In the genomic region with DNA sequence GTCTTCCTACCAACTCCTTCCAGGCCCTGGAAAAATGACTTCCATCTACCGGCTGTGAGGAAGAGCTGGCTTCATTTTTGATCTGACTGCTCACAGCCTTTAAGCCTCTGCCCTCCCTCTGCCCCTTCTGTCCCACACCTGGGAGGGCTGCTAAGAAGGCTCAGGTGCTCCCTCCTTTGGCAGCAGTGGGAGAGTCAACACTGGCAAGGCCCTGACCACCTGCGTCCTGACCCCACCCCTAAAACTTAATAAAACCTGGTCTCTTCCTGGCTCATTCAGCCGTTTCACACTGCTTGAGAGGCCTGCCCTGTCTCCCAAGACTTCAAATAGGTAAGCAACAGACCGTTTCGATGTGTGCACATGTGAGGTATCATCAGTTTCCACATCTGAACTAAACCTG, we compare ENCODE assay signal across 1 cellular context.
TF ChIP-seq lines count a peak whose summit lies in the region.

No MANE protein-coding gene starts in this region.

TF ChIP-seq in WTC11, 78 proteins besides CTCF, POLR2A, EP300 and RAD21 (continued from another document):
- TF ChIP-seq, protein P1, sequence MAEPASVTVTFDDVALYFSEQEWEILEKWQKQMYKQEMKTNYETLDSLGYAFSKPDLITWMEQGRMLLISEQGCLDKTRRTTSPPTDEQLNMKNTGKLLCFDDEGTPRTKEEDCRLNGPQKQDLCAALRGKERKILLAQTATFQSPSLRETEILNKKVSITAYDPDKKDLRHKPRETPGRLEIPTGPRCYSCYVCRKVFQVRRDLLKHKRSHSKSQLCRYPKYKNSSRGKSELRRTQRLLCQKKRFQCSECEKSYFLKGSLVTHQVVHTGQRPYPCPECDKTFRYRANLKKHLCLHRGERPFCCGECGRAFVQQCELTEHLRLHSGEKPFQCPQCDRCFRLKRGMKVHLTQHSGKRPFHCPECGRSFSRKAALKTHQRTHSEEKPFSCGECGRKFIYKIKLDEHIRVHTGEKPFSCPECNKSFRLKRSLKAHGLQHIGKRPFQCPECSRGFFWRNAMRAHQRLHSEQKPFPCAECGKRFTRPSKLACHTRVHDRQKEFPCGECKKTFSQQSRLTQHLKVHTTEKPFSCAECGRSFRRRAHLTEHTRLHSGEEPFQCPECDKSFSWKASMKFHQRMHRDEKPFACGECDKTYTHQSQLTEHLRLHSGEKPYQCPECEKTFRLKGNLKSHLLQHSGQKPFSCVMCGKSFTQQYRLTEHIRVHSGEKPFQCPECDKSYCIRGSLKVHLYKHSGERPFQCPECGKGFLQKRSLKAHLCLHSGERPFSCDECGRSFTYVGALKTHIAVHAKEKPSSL (CRISPR knock-in tag; conservative IDR thresholded peaks at IDR 0.05): no peak
- TF ChIP-seq, protein P2, sequence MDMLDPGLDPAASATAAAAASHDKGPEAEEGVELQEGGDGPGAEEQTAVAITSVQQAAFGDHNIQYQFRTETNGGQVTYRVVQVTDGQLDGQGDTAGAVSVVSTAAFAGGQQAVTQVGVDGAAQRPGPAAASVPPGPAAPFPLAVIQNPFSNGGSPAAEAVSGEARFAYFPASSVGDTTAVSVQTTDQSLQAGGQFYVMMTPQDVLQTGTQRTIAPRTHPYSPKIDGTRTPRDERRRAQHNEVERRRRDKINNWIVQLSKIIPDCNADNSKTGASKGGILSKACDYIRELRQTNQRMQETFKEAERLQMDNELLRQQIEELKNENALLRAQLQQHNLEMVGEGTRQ (CRISPR knock-in tag; IDR thresholded peaks at IDR 0.05): no peak
- TF ChIP-seq RELA (CRISPR knock-in tag; IDR thresholded peaks at IDR 0.05; ENCODE audit: borderline replicate concordance): no peak
- TF ChIP-seq, protein P3, sequence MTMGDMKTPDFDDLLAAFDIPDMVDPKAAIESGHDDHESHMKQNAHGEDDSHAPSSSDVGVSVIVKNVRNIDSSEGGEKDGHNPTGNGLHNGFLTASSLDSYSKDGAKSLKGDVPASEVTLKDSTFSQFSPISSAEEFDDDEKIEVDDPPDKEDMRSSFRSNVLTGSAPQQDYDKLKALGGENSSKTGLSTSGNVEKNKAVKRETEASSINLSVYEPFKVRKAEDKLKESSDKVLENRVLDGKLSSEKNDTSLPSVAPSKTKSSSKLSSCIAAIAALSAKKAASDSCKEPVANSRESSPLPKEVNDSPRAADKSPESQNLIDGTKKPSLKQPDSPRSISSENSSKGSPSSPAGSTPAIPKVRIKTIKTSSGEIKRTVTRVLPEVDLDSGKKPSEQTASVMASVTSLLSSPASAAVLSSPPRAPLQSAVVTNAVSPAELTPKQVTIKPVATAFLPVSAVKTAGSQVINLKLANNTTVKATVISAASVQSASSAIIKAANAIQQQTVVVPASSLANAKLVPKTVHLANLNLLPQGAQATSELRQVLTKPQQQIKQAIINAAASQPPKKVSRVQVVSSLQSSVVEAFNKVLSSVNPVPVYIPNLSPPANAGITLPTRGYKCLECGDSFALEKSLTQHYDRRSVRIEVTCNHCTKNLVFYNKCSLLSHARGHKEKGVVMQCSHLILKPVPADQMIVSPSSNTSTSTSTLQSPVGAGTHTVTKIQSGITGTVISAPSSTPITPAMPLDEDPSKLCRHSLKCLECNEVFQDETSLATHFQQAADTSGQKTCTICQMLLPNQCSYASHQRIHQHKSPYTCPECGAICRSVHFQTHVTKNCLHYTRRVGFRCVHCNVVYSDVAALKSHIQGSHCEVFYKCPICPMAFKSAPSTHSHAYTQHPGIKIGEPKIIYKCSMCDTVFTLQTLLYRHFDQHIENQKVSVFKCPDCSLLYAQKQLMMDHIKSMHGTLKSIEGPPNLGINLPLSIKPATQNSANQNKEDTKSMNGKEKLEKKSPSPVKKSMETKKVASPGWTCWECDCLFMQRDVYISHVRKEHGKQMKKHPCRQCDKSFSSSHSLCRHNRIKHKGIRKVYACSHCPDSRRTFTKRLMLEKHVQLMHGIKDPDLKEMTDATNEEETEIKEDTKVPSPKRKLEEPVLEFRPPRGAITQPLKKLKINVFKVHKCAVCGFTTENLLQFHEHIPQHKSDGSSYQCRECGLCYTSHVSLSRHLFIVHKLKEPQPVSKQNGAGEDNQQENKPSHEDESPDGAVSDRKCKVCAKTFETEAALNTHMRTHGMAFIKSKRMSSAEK (CRISPR knock-in tag; IDR thresholded peaks at IDR 0.05; ENCODE audit: borderline replicate concordance): no peak
- TF ChIP-seq FOXJ3 (CRISPR knock-in tag; IDR thresholded peaks at IDR 0.05; ENCODE audit: borderline replicate concordance): no peak
- TF ChIP-seq AR (CRISPR knock-in tag; IDR thresholded peaks at IDR 0.05): no peak
- TF ChIP-seq ATF6 (CRISPR knock-in tag; IDR thresholded peaks at IDR 0.05): no peak
- TF ChIP-seq JAZF1 (CRISPR knock-in tag; IDR thresholded peaks at IDR 0.05): no peak
